In the genomic region with DNA sequence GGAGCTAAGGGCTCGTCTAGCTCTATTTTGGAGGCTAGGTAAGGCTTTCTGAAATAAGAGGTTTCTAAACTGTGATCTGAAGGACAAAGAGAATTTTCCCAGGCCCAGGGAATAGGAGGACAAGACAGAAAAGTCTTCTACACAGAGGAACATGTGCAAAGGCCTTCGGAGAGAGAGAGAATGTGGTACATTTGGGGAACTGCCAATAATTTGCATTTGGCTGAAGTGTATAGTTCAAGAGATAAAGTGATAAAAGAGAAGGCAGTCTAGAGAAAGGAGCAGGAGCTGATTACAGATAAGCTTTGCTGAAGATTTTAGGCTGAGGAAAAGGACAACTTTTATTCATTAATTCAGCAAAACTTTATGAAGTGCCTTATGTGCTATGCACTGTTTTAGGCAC, we compare ENCODE assay signal across 28 cellular contexts.
DNase-seq lines count a peak whose midpoint lies in the region; FAIRE-seq and TF ChIP-seq lines count a peak whose summit lies in the region.
"Had no signal": no experiment of that assay in that cellular context is flagged by ENCODE, and none has a peak within 500 bp of the region (broad histone marks: within the 10 kb centered on the region; RNA-seq: fewer than 3 reads in every experiment).

No MANE protein-coding gene starts in this region.

- H3K56ac ChIP-seq in H1 (replicated peaks; ENCODE audit: insufficient read length, low read depth, low read length), result no peak overlapping the region

- TF ChIP-seq EP300 in H1 (IDR thresholded peaks at IDR 0.05; ENCODE audit: borderline replicate concordance in 1 of 2, low read depth in 2 of 2, low read length in 2 of 2), result no peak

- H2BK120ac ChIP-seq in H1 (replicated peaks; ENCODE audit: low read depth, low read length), result no peak overlapping the region

- no peak overlapping the region for H3K18ac ChIP-seq in H1 (ENCODE audit: extremely low read depth, low read length)

- H3K36me3 Mint-ChIP-seq in HFFc6 (ENCODE audit: low read depth) (peaks cover 11% of the 10 kb centered on the region), progenitor cell of endocrine pancreas (ENCODE audit: insufficient read depth) (peaks cover 1% of the 10 kb centered on the region)
- H3K36me3 Mint-ChIP-seq: CD14-positive monocyte; stimulated activated memory B cell treated with anti-CD40 and anti-IgM and Interleukin-4, amounts not matched to agents 10 μg/mL and 1 μg/mL and 100 μg/mL, for 72 hours had no signal

- H3K27me3 ChIP-seq in H1 (replicated peaks in 1 of 4; ENCODE audit: control insufficient read depth in 3 of 4, extremely low read depth in 1 of 4, insufficient read depth in 3 of 4, low read length in 3 of 4) (no peaks in the 10 kb centered on the region), osteoblast (ENCODE audit: insufficient read depth, low read length) (no peaks in the 10 kb centered on the region)
- H3K27me3 ChIP-seq: body of pancreas, pancreas, Peyer's patch, SJCRH30, upper lobe of left lung had no signal

- H3K4me3 ChIP-seq in H1 (ENCODE audit: extremely low read depth in 1 of 4, insufficient read depth in 2 of 4, low read depth in 3 of 4, low read length in 4 of 4) (no peak overlapping the region), osteoblast (ENCODE audit: insufficient read depth, low read length) (no peak overlapping the region)
- H3K4me3 ChIP-seq: body of pancreas, GM23248, pancreas, Peyer's patch, SJCRH30, upper lobe of left lung had no signal

- no peak overlapping the region for H3K4ac ChIP-seq in H1 (replicated peaks; ENCODE audit: insufficient read length, low read depth, low read length)

- H4K8ac ChIP-seq in H1 (ENCODE audit: extremely low read depth, insufficient read depth, low read length), result no peak overlapping the region

- TF ChIP-seq POLR2A in H1 (IDR thresholded peaks at IDR 0.05; ENCODE audit: control extremely low read depth in 1 of 2, low read depth in 2 of 2, low read length in 2 of 2), result no peak

- H3K9me3 ChIP-seq in H1 (ENCODE audit: insufficient read depth in 2 of 2, low read depth in 1 of 2, low read length in 1 of 2) (no peaks in the 10 kb centered on the region), osteoblast (ENCODE audit: low read depth, low read length) (no peaks in the 10 kb centered on the region)
- H3K9me3 ChIP-seq: body of pancreas, pancreas, Peyer's patch, SJCRH30, upper lobe of left lung had no signal

- no peak for TF ChIP-seq RAD21 in H1 (IDR thresholded peaks at IDR 0.05 in 1 of 2, conservative IDR thresholded peaks at IDR 0.05 in 1 of 2; ENCODE audit: low read depth in 2 of 2, low read length in 2 of 2)

- H2AFZ ChIP-seq in H1 (ENCODE audit: low read length) (peak overlapping the region; percentile 14; the same call in 1 of the 2 replicates), osteoblast (ENCODE audit: low read length) (peak overlapping the region; percentile 54)
- H2AFZ ChIP-seq: GM23248 had no signal

- H3K27ac ChIP-seq in H1 (ENCODE audit: low read depth, low read length) (no peak overlapping the region), osteoblast (ENCODE audit: low read depth, low read length) (no peak overlapping the region)
- H3K27ac ChIP-seq: Peyer's patch, SJCRH30, upper lobe of left lung had no signal

- H4K20me1 ChIP-seq in H1 (replicated peaks in 1 of 2; ENCODE audit: control insufficient read depth in 1 of 2, insufficient read depth in 2 of 2, low read length in 2 of 2) (no peaks in the 10 kb centered on the region), osteoblast (ENCODE audit: insufficient read depth, low read length) (no peaks in the 10 kb centered on the region)

- peaks cover 83% of the 10 kb centered on the region for H3K4me1 Mint-ChIP-seq in HFFc6 (ENCODE audit: low read depth)
- H3K4me1 Mint-ChIP-seq in progenitor cell of endocrine pancreas (ENCODE audit: low read depth), result peaks cover 12% of the 10 kb centered on the region
- H3K4me1 Mint-ChIP-seq: CD14-positive monocyte had no signal

- H4K91ac ChIP-seq in H1 (replicated peaks; ENCODE audit: insufficient read length, low read length), result no peak overlapping the region

- H3K4me2 ChIP-seq in H1 (ENCODE audit: insufficient read depth in 1 of 2, low read depth in 2 of 2, low read length in 2 of 2) (no peak overlapping the region), osteoblast (ENCODE audit: insufficient read depth, low read length) (peak overlapping the region; percentile 15)

- H3K23ac ChIP-seq in H1 (ENCODE audit: insufficient read length), result no peak overlapping the region

- no peak overlapping the region for H3K14ac ChIP-seq in H1 (ENCODE audit: insufficient read length)

- H2BK12ac ChIP-seq in H1 (ENCODE audit: low read depth, low read length), result no peak overlapping the region

- H2BK20ac ChIP-seq in H1 (ENCODE audit: low read length), result no peak overlapping the region

- H3K79me1 ChIP-seq in H1 (ENCODE audit: low read depth, low read length), result no peaks in the 10 kb centered on the region

- H3K4me1 ChIP-seq in H1 (replicated peaks in 1 of 4; ENCODE audit: control insufficient read depth in 3 of 4, insufficient read depth in 4 of 4, low read length in 3 of 4), result no peaks in the 10 kb centered on the region
- peaks cover 24% of the 10 kb centered on the region for H3K4me1 ChIP-seq in osteoblast (ENCODE audit: insufficient read depth, low read length)
- H3K4me1 ChIP-seq: SJCRH30, upper lobe of left lung had no signal

- peak overlapping the region; percentile 6; the same call in 1 of the 2 replicates for H3K4me3 Mint-ChIP-seq in HFFc6
- H3K4me3 Mint-ChIP-seq in progenitor cell of endocrine pancreas (ENCODE audit: low read depth), result no peak overlapping the region
- H3K4me3 Mint-ChIP-seq: activated naive CD8-positive, alpha-beta T cell treated with anti-CD3 and anti-CD28 coated beads, Interleukin-2, amount 50 U/mL, for 24 hours; CD14-positive monocyte; nephron; stimulated activated memory B cell treated with anti-CD40 and anti-IgM and Interleukin-4, amounts not matched to agents 10 μg/mL and 1 μg/mL and 100 μg/mL, for 72 hours had no signal

- CTCF ChIA-PET in H1 (lab: Charles Lee; ENCODE audit: partially characterized antibody), result interaction anchor here (1.1 kb wide), 1 partner anchor 283 kb away, joined by 3 read pairs; no protein-coding TSS in a partner anchor

- H3K9ac ChIP-seq in H1 (replicated peaks in 1 of 4; ENCODE audit: extremely low read depth in 1 of 4, low read depth in 3 of 4, low read length in 3 of 4), result no peak overlapping the region
- H3K9ac ChIP-seq: GM23248 had no signal

- H3K36me3 ChIP-seq in H1 (ENCODE audit: control insufficient read depth in 2 of 4, insufficient read depth in 4 of 4, low read length in 3 of 4) (no peaks in the 10 kb centered on the region), osteoblast (ENCODE audit: insufficient read depth, low read length) (no peaks in the 10 kb centered on the region)
- H3K36me3 ChIP-seq: pancreas, Peyer's patch, SJCRH30, upper lobe of left lung had no signal

- H3K27me3 Mint-ChIP-seq in HFFc6 (ENCODE audit: insufficient read depth), result peaks cover 2% of the 10 kb centered on the region
- H3K27me3 Mint-ChIP-seq in progenitor cell of endocrine pancreas, result no peaks in the 10 kb centered on the region
- H3K27me3 Mint-ChIP-seq: stimulated activated memory B cell treated with anti-CD40 and anti-IgM and Interleukin-4, amounts not matched to agents 10 μg/mL and 1 μg/mL and 100 μg/mL, for 72 hours had no signal

- no peak for FAIRE-seq in H1 (lab: Jason Lieb, UNC)
- FAIRE-seq: D721Med, endothelial cell of umbilical vein, kidney, pancreas had no signal

- POLR2A ChIA-PET in H1 (lab: Charles Lee; ENCODE audit: partially characterized antibody), result no interaction called here

- WGBS in H1 (ENCODE audit: extremely low coverage in 1 of 2, insufficient coverage in 1 of 2, insufficient read length in 1 of 2, insufficient replicate concordance in 2 of 2, low coverage in 1 of 2, low lambda C conversion rate in 2 of 2, missing lambda C conversion rate in 1 of 2), 2 experiments, result 83% methylated on average over 2 of the region's 2 CpGs; no CpG with 5 or more reads in 1 of the 2 experiments

- H3K9me3 Mint-ChIP-seq in HFFc6 (peaks cover 5% of the 10 kb centered on the region; the same call in 1 of the 2 replicates), progenitor cell of endocrine pancreas (ENCODE audit: low read depth) (peaks cover 3% of the 10 kb centered on the region)
- H3K9me3 Mint-ChIP-seq: activated naive CD8-positive, alpha-beta T cell treated with anti-CD3 and anti-CD28 coated beads, Interleukin-2, amount 50 U/mL, for 24 hours; nephron had no signal

- H3K27ac Mint-ChIP-seq in HFFc6, result no peak overlapping the region; the same call in 1 of the 2 replicates
- no peak overlapping the region for H3K27ac Mint-ChIP-seq in progenitor cell of endocrine pancreas
- H3K27ac Mint-ChIP-seq: activated naive CD8-positive, alpha-beta T cell treated with anti-CD3 and anti-CD28 coated beads, Interleukin-2, amount 50 U/mL, for 24 hours; nephron; stimulated activated memory B cell treated with anti-CD40 and anti-IgM and Interleukin-4, amounts not matched to agents 10 μg/mL and 1 μg/mL and 100 μg/mL, for 72 hours had no signal

- no peak overlapping the region for H2BK5ac ChIP-seq in H1 (ENCODE audit: low read depth, low read length)

- 0 out of 2 replicates have a peak, but pooled peaks cover 2% of the 10 kb centered on the region for H3K23me2 ChIP-seq in H1 (ENCODE audit: low read depth, low read length)

- no peak for TF ChIP-seq CTCF in HFFc6 (IDR thresholded peaks at IDR 0.05)
- TF ChIP-seq CTCF in H1 (IDR thresholded peaks at IDR 0.05; ENCODE audit: control extremely low read depth in 1 of 3, insufficient read depth in 1 of 3, low read depth in 1 of 3, low read length in 3 of 3), result no peak
- TF ChIP-seq CTCF in osteoblast (IDR thresholded peaks at IDR 0.05; ENCODE audit: extremely low read depth, low read depth, low read length), result no peak
- TF ChIP-seq CTCF in progenitor cell of endocrine pancreas (IDR thresholded peaks at IDR 0.05; ENCODE audit: unreplicated experiment), result no peak

- no peak overlapping the region for H2BK15ac ChIP-seq in H1 (ENCODE audit: low read length)

- no peak overlapping the region for H4K5ac ChIP-seq in H1 (ENCODE audit: insufficient read length, low read depth, low read length)

- no peak overlapping the region for H2AK5ac ChIP-seq in H1 (ENCODE audit: low read depth, low read length)

- no peak for DNase-seq in HFFc6
- DNase-seq in RPMI7951 (ENCODE audit: low read depth), result peak; percentile 44
- DNase-seq in H1 (ENCODE audit: low read depth in 1 of 2, low spot score in 2 of 2), result no peak
- no peak for DNase-seq in osteoblast (ENCODE audit: insufficient read length, low spot score, missing footprints)
- no peak for DNase-seq in progenitor cell of endocrine pancreas (ENCODE audit: low spot score, unreplicated experiment)
- DNase-seq in anterior cingulate cortex (lab: John Stamatoyannopoulos, UW), result no peak
- DNase-seq in activated CD4-positive, alpha-beta T cell treated with anti-CD3 and anti-CD28 coated beads, Interleukin-2, amount 50 U/mL, for 4 hours, result no peak
- DNase-seq: activated CD4-positive, alpha-beta T cell treated with anti-CD3 and anti-CD28 coated beads for 48 hours; activated gamma-delta T cell; activated naive CD8-positive, alpha-beta T cell treated with anti-CD3 and anti-CD28 coated beads, Interleukin-2, amount 50 U/mL, for 24 hours; activated T-cell treated with anti-CD3 and anti-CD28 coated beads, Interleukin-2, amount 50 U/mL, for 1 hour; body of pancreas; cerebellar nuclear complex; GM23248; kidney; NCI-H1048; NCI-H1694; NCI-H524; pancreas; Peyer's patch; SJCRH30; stimulated activated CD4-positive, alpha-beta T cell treated with anti-CD3 and anti-CD28 coated beads, Interleukin-2, amount 100 ng/mL, for 48 hours; upper lobe of left lung had no signal

- H3K79me2 ChIP-seq in H1 (ENCODE audit: control insufficient read depth in 1 of 2, insufficient read depth in 2 of 2, low read length in 2 of 2), result no peaks in the 10 kb centered on the region
- H3K79me2 ChIP-seq in osteoblast (ENCODE audit: insufficient read depth, low read length), result no peaks in the 10 kb centered on the region
